ENCODE assay signal across 10 cellular contexts in genomic region chr17:40338058-40338457, GRCh38. TPM values are rescaled to one million over a fixed set of nuclear protein-coding genes. Genes with fewer than 3 reads are reported as not detected.
DNase-seq lines count a peak whose midpoint lies in the region; ATAC-seq and TF ChIP-seq lines count a peak whose summit lies in the region.
"Had no signal": no experiment of that assay in that cellular context is flagged by ENCODE, and none has a peak within 500 bp of the region (broad histone marks: within the 10 kb centered on the region; RNA-seq: fewer than 3 reads in every experiment).

No MANE protein-coding gene starts in this region.

- H3K4me3 Mint-ChIP-seq in CD14-positive monocyte (peak overlapping the region; percentile 41 to 48), natural killer cell (no peak overlapping the region)
- peak overlapping the region; percentile 22 for H3K4me3 Mint-ChIP-seq in activated CD8-positive, alpha-beta T cell treated with anti-CD3 and anti-CD28 coated beads, Interleukin-2, amount 10 ng/mL, durations not matched to agents 7 days and 5 days

- peak; percentile 65 for DNase-seq in CD14-positive monocyte (ENCODE audit: low spot score)
- peak; percentile 54 for DNase-seq in KBM-7
- no peak for DNase-seq in activated CD8-positive, alpha-beta T cell treated with anti-CD3 and anti-CD28 coated beads, Interleukin-2, amount 10 ng/mL, durations not matched to agents 7 days and 5 days
- no peak for DNase-seq in natural killer cell
- no peak for DNase-seq in hepatocyte (ENCODE audit: low spot score)
- DNase-seq in NCI-H510A (lab: John Stamatoyannopoulos, UW), result no peak
- DNase-seq in left lung, result no peak
- DNase-seq: amniotic stem cell, Karpas-422 had no signal

- H3K9me3 ChIP-seq in hepatocyte (ENCODE audit: low read depth), result no peaks in the 10 kb centered on the region
- no peaks in the 10 kb centered on the region for H3K9me3 ChIP-seq in left lung

- H3K27me3 Mint-ChIP-seq in CD14-positive monocyte (ENCODE audit: low read depth in 3 of 3) (peaks cover 0 to 4% (median 1%) of the 10 kb centered on the region in 3 donors), natural killer cell (ENCODE audit: low read depth in 2 of 2) (no peaks in the 10 kb centered on the region)
- no peaks in the 10 kb centered on the region for H3K27me3 Mint-ChIP-seq in activated CD8-positive, alpha-beta T cell treated with anti-CD3 and anti-CD28 coated beads, Interleukin-2, amount 10 ng/mL, durations not matched to agents 7 days and 5 days (ENCODE audit: low read depth)

- WGBS in hepatocyte (ENCODE audit: low lambda C conversion rate, missing lambda C conversion rate), result 96% methylated on average over 5 of the region's 5 CpGs

- no peak for TF ChIP-seq CTCF in CD14-positive monocyte (IDR thresholded peaks at IDR 0.05)
- TF ChIP-seq CTCF in natural killer cell (IDR thresholded peaks at IDR 0.05), result no peak
- TF ChIP-seq CTCF in hepatocyte (IDR thresholded peaks at IDR 0.05; ENCODE audit: poor library complexity), result no peak
- TF ChIP-seq CTCF in left lung (IDR thresholded peaks at IDR 0.05), result no peak

- peaks cover 0 to 4% (median 0%) of the 10 kb centered on the region in 7 donors for H3K9me3 Mint-ChIP-seq in CD14-positive monocyte
- H3K9me3 Mint-ChIP-seq in activated CD8-positive, alpha-beta T cell treated with anti-CD3 and anti-CD28 coated beads, Interleukin-2, amount 10 ng/mL, durations not matched to agents 7 days and 5 days (ENCODE audit: insufficient read depth), result no peaks in the 10 kb centered on the region
- H3K9me3 Mint-ChIP-seq in natural killer cell, result no peaks in the 10 kb centered on the region

- H3K36me3 Mint-ChIP-seq in CD14-positive monocyte, result peaks cover 38 to 62% of the 10 kb centered on the region in 2 donors
- peaks cover 58% of the 10 kb centered on the region for H3K36me3 Mint-ChIP-seq in activated CD8-positive, alpha-beta T cell treated with anti-CD3 and anti-CD28 coated beads, Interleukin-2, amount 10 ng/mL, durations not matched to agents 7 days and 5 days (ENCODE audit: low read depth)
- no peaks in the 10 kb centered on the region for H3K36me3 Mint-ChIP-seq in natural killer cell

- peaks cover 76% of the 10 kb centered on the region for H3K4me1 Mint-ChIP-seq in CD14-positive monocyte
- peaks cover 78% of the 10 kb centered on the region for H3K4me1 Mint-ChIP-seq in activated CD8-positive, alpha-beta T cell treated with anti-CD3 and anti-CD28 coated beads, Interleukin-2, amount 10 ng/mL, durations not matched to agents 7 days and 5 days (ENCODE audit: low read depth)
- peaks cover 43 to 65% of the 10 kb centered on the region in 2 donors for H3K4me1 Mint-ChIP-seq in natural killer cell

- peaks cover under 1% of the 10 kb centered on the region for H4K20me1 ChIP-seq in hepatocyte (ENCODE audit: insufficient read depth, poor library complexity, severe bottlenecking)

- no peaks in the 10 kb centered on the region for H3K9me2 ChIP-seq in hepatocyte (replicated peaks; ENCODE audit: insufficient read depth)

- H3K27me3 ChIP-seq in hepatocyte, result no peaks in the 10 kb centered on the region
- H3K27me3 ChIP-seq in left lung, result no peaks in the 10 kb centered on the region

- H2AFZ ChIP-seq in hepatocyte, result no peak overlapping the region

- H3K27ac Mint-ChIP-seq in CD14-positive monocyte (peak overlapping the region; percentile 86 to 97 (median 88)), natural killer cell (peak overlapping the region; percentile 56 to 69)
- H3K27ac Mint-ChIP-seq in activated CD8-positive, alpha-beta T cell treated with anti-CD3 and anti-CD28 coated beads, Interleukin-2, amount 10 ng/mL, durations not matched to agents 7 days and 5 days, result peak overlapping the region; percentile 71

- H3K36me3 ChIP-seq in hepatocyte (replicated peaks; ENCODE audit: insufficient read depth, low read depth) (no peaks in the 10 kb centered on the region), left lung (peaks cover 0 to 6% of the 10 kb centered on the region in 2 donors)

- intact Hi-C loops in CD14-positive monocyte (cut with micrococcal nuclease) (no loop called here), natural killer cell (cut with micrococcal nuclease) (no loop called here), left lung (cut with DNase I) (no loop called here)

- CTCF ChIA-PET in activated CD8-positive, alpha-beta T cell treated with anti-CD3 and anti-CD28 coated beads, Interleukin-2, amount 10 ng/mL, durations not matched to agents 7 days and 5 days (lab: Charles Lee), result interaction anchor here (1.9 kb wide), 1 partner anchor 17 kb away, joined by 4 read pairs; no protein-coding TSS in a partner anchor

- in situ Hi-C loops in KBM-7 (cut with MboI; ENCODE audit: low pct_unique_long_range_greater_than_20kb, low sequenced_read_pairs), result no loop called here

- H3K27ac ChIP-seq in hepatocyte (no peak overlapping the region), left lung (peak overlapping the region in 1 of 2 donors; percentile 100)

- no peak overlapping the region for H3K4me2 ChIP-seq in hepatocyte

- peaks cover 93% of the 10 kb centered on the region for H3K79me2 ChIP-seq in hepatocyte

- POLR2A ChIA-PET in activated CD8-positive, alpha-beta T cell treated with anti-CD3 and anti-CD28 coated beads, Interleukin-2, amount 10 ng/mL, durations not matched to agents 7 days and 5 days (lab: Charles Lee), result no interaction called here

- no peak for ATAC-seq in activated CD8-positive, alpha-beta T cell treated with anti-CD3 and anti-CD28 coated beads, Interleukin-2, amount 10 ng/mL, durations not matched to agents 7 days and 5 days
- ATAC-seq in natural killer cell (no peak), left lung (no peak), GM18511 (IDR thresholded peaks at IDR 0.05; ENCODE audit: unreplicated experiment) (no peak)

- peaks cover 44% of the 10 kb centered on the region for H3K4me1 ChIP-seq in hepatocyte (ENCODE audit: insufficient read depth)
- H3K4me1 ChIP-seq in left lung, result peaks cover 29 to 87% of the 10 kb centered on the region in 2 donors

- H3K4me3 ChIP-seq in hepatocyte (no peak overlapping the region), left lung (no peak overlapping the region)

RNA-seq across cellular contexts. Expression of gene GJD3, which starts 26.5 kb away (rescaled TPM):
- polyA plus RNA-seq in CD14-positive monocyte (not detected), hepatocyte (3.3 and 3.8 TPM in 2 replicates)
- under 1 TPM in 1 of 2 experiments, not detected in 1; 0.29 TPM for total RNA-seq in activated CD8-positive, alpha-beta T cell treated with anti-CD3 and anti-CD28 coated beads, Interleukin-2, amount 10 ng/mL, durations not matched to agents 7 days and 5 days
- total RNA-seq in natural killer cell (not detected), hepatocyte (0.47 TPM in 1 of 2 replicates, not detected in the other), left lung (1 to 10 TPM; 3.0 to 3.6 TPM)

RNA-seq across cellular contexts. Expression of gene RARA, which starts 29.1 kb away (rescaled TPM):
- polyA plus RNA-seq in CD14-positive monocyte, result 10 to 100 TPM; 14.9 to 29.4 TPM
- 10 to 100 TPM; 61.1 to 63.2 TPM for total RNA-seq in activated CD8-positive, alpha-beta T cell treated with anti-CD3 and anti-CD28 coated beads, Interleukin-2, amount 10 ng/mL, durations not matched to agents 7 days and 5 days
- total RNA-seq in natural killer cell, result 10 to 100 TPM; 75.9 to 94.6 (median 79.1) TPM
- total RNA-seq in hepatocyte, result 19.2 and 30.0 TPM in 2 replicates
- 33.1 and 34.4 TPM in 2 replicates for polyA plus RNA-seq in hepatocyte
- total RNA-seq in left lung, result 10 to 100 TPM; 54.7 to 62.6 TPM

RNA-seq across cellular contexts. Expression of gene CDC6, which starts 50.4 kb away (rescaled TPM):
- under 1 TPM in 1 of 2 donors, not detected in 1; 0.11 TPM for polyA plus RNA-seq in CD14-positive monocyte
- 100 to 1,000 TPM; 103 to 110 TPM for total RNA-seq in activated CD8-positive, alpha-beta T cell treated with anti-CD3 and anti-CD28 coated beads, Interleukin-2, amount 10 ng/mL, durations not matched to agents 7 days and 5 days
- 1 to 10 TPM; 3.4 to 4.9 (median 3.8) TPM for total RNA-seq in natural killer cell
- 5.8 and 8.6 TPM in 2 replicates for total RNA-seq in hepatocyte
- polyA plus RNA-seq in hepatocyte, result 5.1 and 7.5 TPM in 2 replicates
- 10 to 100 TPM; 12.8 to 24.1 TPM for total RNA-seq in left lung

Comparison
In these comparisons a context has a peak if more than half of its experiments do, and no peak if none do; other contexts are left out.
1. DNase-seq: peak in CD14-positive monocyte (single experiment) and KBM-7 (single experiment); none in activated CD8-positive, alpha-beta T cell treated with anti-CD3 and anti-CD28 coated beads, Interleukin-2, amount 10 ng/mL, durations not matched to agents 7 days and 5 days (single experiment), natural killer cell (single experiment), hepatocyte (single experiment), NCI-H510A (single experiment) and left lung (0 of 2).
2. RNA of gene CDC6, which starts 50.4 kb away (total RNA-seq): 103 to 110 TPM in activated CD8-positive, alpha-beta T cell treated with anti-CD3 and anti-CD28 coated beads, Interleukin-2, amount 10 ng/mL, durations not matched to agents 7 days and 5 days; 12.8 to 24.1 TPM in left lung, 5.8 to 8.6 TPM in hepatocyte and 3.4 to 4.9 TPM in natural killer cell; every median in the first group is over 4 times any median in the second.
3. Peak in every context shown above with its lines, with median percentiles within 50 percentile points of each other: H3K27ac Mint-ChIP-seq.